15 cellular contexts compared by ENCODE assay signal in the genomic region with DNA sequence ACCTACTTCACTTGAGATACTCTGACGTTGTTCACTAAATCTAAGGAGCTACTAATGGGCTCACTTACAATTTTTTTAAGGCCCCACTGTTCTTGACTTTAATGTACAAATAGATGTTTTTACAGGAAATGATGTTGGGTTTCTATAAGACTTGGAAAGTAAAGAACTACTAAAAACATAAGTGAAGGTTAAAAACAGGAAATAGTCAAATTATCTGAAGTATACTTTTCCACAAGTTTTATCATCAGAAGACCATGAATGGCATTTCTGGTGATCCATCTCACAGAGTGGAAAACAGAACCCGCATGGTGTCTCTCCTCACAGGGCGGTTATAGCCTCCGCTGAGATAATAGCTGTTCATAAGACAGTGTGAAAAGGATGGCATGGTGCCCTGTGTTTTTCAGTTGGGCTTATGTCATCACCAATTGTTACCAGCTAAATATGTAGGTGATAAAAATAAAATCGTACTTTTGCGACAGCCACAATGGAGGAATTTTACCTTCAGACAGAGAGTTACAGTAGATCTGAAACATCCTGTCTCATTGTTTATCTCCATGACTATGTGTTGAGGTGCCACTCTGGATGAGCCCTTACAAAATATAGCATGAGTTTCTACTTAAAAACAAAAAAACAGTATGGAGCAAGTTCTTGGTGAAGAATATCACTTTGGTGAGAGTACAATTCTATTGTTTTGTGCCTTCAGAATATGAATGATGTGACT.
DNase-seq lines count a peak whose midpoint lies in the region; ATAC-seq, FAIRE-seq and TF ChIP-seq lines count a peak whose summit lies in the region.
"Had no signal": no experiment of that assay in that cellular context is flagged by ENCODE, and none has a peak within 500 bp of the region (broad histone marks: within the 10 kb centered on the region; RNA-seq: fewer than 3 reads in every experiment).

No MANE protein-coding gene starts in this region.

- 63 to 78% methylated on average over 6 of the region's 6 CpGs for WGBS in pancreas, 2 donors
- no CpG with 5 or more reads among the region's 6 CpGs for WGBS in H9 (ENCODE audit: extremely low coverage, insufficient read length, low lambda C conversion rate)

- H3K79me2 ChIP-seq in H9 (ENCODE audit: insufficient read depth, low read length), result no peaks in the 10 kb centered on the region

- no peak overlapping the region for H3K4me3 ChIP-seq in BLaER1 treated with 17β-estradiol and CSF1 and Interleukin-3, amounts not matched to agents 10 nM and 100 nM
- H3K4me3 ChIP-seq in pancreas, result no peak overlapping the region
- H3K4me3 ChIP-seq: MG63 had no signal

- H2AK5ac ChIP-seq in H9 (ENCODE audit: insufficient read length, low read length), result no peak overlapping the region

- no peak overlapping the region for H3K56ac ChIP-seq in H9 (ENCODE audit: insufficient read length, low read depth, low read length)

- POLR2A ChIA-PET in activated CD8-positive, alpha-beta T cell treated with anti-CD3 and anti-CD28 coated beads for 36 hours (lab: Charles Lee), result interaction anchor here (0.9 kb wide), 1 partner anchor 20 kb away, joined by 3 read pairs; no protein-coding TSS in a partner anchor

- H2BK15ac ChIP-seq in H9 (ENCODE audit: low read depth, low read length), result no peak overlapping the region

- H3K27ac ChIP-seq in BLaER1 treated with 17β-estradiol and CSF1 and Interleukin-3, amounts not matched to agents 10 nM and 100 nM, result peak overlapping the region in 2 of 11 experiments; percentile 18 to 34; a peak in 2 of 22 replicates
- H3K27ac ChIP-seq in pancreas, result no peak overlapping the region
- H3K27ac ChIP-seq in H9 (ENCODE audit: insufficient read length, low read depth, low read length), result no peak overlapping the region
- H3K27ac ChIP-seq: HL-60 had no signal

- no peak overlapping the region for H3K18ac ChIP-seq in H9 (ENCODE audit: insufficient read length, low read depth, low read length)

- H3K23me2 ChIP-seq in H9 (ENCODE audit: insufficient read length, low read depth, low read length, poor library complexity, severe bottlenecking), result no peaks in the 10 kb centered on the region

- peaks cover 17% of the 10 kb centered on the region for H3K36me3 Mint-ChIP-seq in activated CD8-positive, alpha-beta T cell treated with anti-CD3 and anti-CD28 coated beads for 36 hours (ENCODE audit: low read depth)
- H3K36me3 Mint-ChIP-seq in H9 (ENCODE audit: insufficient read depth in 1 of 3, low read depth in 3 of 3), result peaks cover 2 to 8% (median 4%) of the 10 kb centered on the region in 3 experiments; a peak in 3 of 7 replicates

- H3K14ac ChIP-seq in H9 (ENCODE audit: insufficient read depth, low read length), result no peak overlapping the region

- DNase-seq in NCI-H69 (lab: John Stamatoyannopoulos, UW), result peak; percentile 38
- peak; percentile 33 for DNase-seq in activated CD8-positive, alpha-beta T cell treated with anti-CD3 and anti-CD28 coated beads for 36 hours
- DNase-seq in effector CD4-positive, alpha-beta T cell, result peak; percentile 9
- DNase-seq in GM13976 (ENCODE audit: low spot score), result no peak
- no peak for DNase-seq in pancreas
- DNase-seq in H9, result no peak
- DNase-seq: mesenchymal stem cell, MG63, NCI-H226, posterior cingulate gyrus, T-helper 9 cell had no signal

- H3K27me3 ChIP-seq in BLaER1 treated with 17β-estradiol and CSF1 and Interleukin-3, amounts not matched to agents 10 nM and 100 nM, result no peaks in the 10 kb centered on the region
- no peaks in the 10 kb centered on the region for H3K27me3 ChIP-seq in pancreas
- H3K27me3 ChIP-seq in H9 (ENCODE audit: insufficient read depth, low read length), result no peaks in the 10 kb centered on the region
- H3K27me3 ChIP-seq: MG63 had no signal

- CTCF ChIA-PET in activated CD8-positive, alpha-beta T cell treated with anti-CD3 and anti-CD28 coated beads for 36 hours (lab: Charles Lee), result interaction anchor here (1.2 kb wide), 1 partner anchor 464 kb away, joined by 3 read pairs; no protein-coding TSS in a partner anchor

- no peak overlapping the region for H3K23ac ChIP-seq in H9 (ENCODE audit: insufficient read length, low read depth, low read length)

- H3K9me3 ChIP-seq in BLaER1 treated with 17β-estradiol and CSF1 and Interleukin-3, amounts not matched to agents 10 nM and 100 nM (replicated peaks in 1 of 11), result peaks cover 0 to 11% (median 6%) of the 10 kb centered on the region in 11 experiments; a peak in 6 of 22 replicates
- no peaks in the 10 kb centered on the region for H3K9me3 ChIP-seq in pancreas
- H3K9me3 ChIP-seq in H9 (ENCODE audit: control insufficient read depth, low read depth, low read length), result no peaks in the 10 kb centered on the region
- H3K9me3 ChIP-seq: MG63 had no signal

- H3K27me3 Mint-ChIP-seq in activated CD8-positive, alpha-beta T cell treated with anti-CD3 and anti-CD28 coated beads for 36 hours, result no peaks in the 10 kb centered on the region
- no peaks in the 10 kb centered on the region for H3K27me3 Mint-ChIP-seq in H9 (ENCODE audit: low read depth)

- peaks cover 23 to 67% (median 43%) of the 10 kb centered on the region in 10 experiments for H3K4me1 ChIP-seq in BLaER1 treated with 17β-estradiol and CSF1 and Interleukin-3, amounts not matched to agents 10 nM and 100 nM
- H3K4me1 ChIP-seq in pancreas (no peaks in the 10 kb centered on the region), H9 (ENCODE audit: insufficient read depth, low read length) (peaks cover 2% of the 10 kb centered on the region; the same call in 1 of the 2 replicates)

- no peaks in the 10 kb centered on the region for H3K79me1 ChIP-seq in H9 (ENCODE audit: insufficient read depth, low read depth, low read length, poor library complexity, severe bottlenecking)

- no peak overlapping the region for H4K8ac ChIP-seq in H9 (replicated peaks; ENCODE audit: insufficient read length, low read depth, low read length)

- H4K91ac ChIP-seq in H9 (ENCODE audit: insufficient read length, low read depth, low read length), result no peak overlapping the region

- peak; percentile 47 for ATAC-seq in activated CD8-positive, alpha-beta T cell treated with anti-CD3 and anti-CD28 coated beads for 36 hours
- ATAC-seq in GM21360 (IDR thresholded peaks at IDR 0.05; ENCODE audit: unreplicated experiment) (no peak), pancreas (no peak)
- ATAC-seq: Panc1 had no signal

- H3K36me3 ChIP-seq in BLaER1 treated with 17β-estradiol and CSF1 and Interleukin-3, amounts not matched to agents 10 nM and 100 nM, result no peaks in the 10 kb centered on the region
- no peaks in the 10 kb centered on the region for H3K36me3 ChIP-seq in pancreas
- H3K36me3 ChIP-seq: MG63 had no signal

- peaks cover 15% of the 10 kb centered on the region for H3K9me3 Mint-ChIP-seq in activated CD8-positive, alpha-beta T cell treated with anti-CD3 and anti-CD28 coated beads for 36 hours
- H3K9me3 Mint-ChIP-seq in H9, result peaks cover 0 to 9% of the 10 kb centered on the region in 2 experiments; a peak in 4 of 5 replicates

- no peak overlapping the region for H3K4me3 Mint-ChIP-seq in activated CD8-positive, alpha-beta T cell treated with anti-CD3 and anti-CD28 coated beads for 36 hours
- H3K4me3 Mint-ChIP-seq in H9, result no peak overlapping the region

- no peak for FAIRE-seq in pancreas (lab: Jason Lieb, UNC)

- H3K4me1 Mint-ChIP-seq in activated CD8-positive, alpha-beta T cell treated with anti-CD3 and anti-CD28 coated beads for 36 hours (ENCODE audit: low read depth), result peaks cover 67% of the 10 kb centered on the region
- peaks cover 5 to 14% of the 10 kb centered on the region in 2 experiments; a peak in 3 of 4 replicates for H3K4me1 Mint-ChIP-seq in H9

- H4K20me1 ChIP-seq in BLaER1 treated with 17β-estradiol and CSF1 and Interleukin-3, amounts not matched to agents 10 nM and 100 nM, result no peaks in the 10 kb centered on the region
- H4K20me1 ChIP-seq in H9 (ENCODE audit: control insufficient read depth, insufficient read depth, insufficient read length), result no peaks in the 10 kb centered on the region

- H2BK12ac ChIP-seq in H9 (ENCODE audit: insufficient read length, low read depth, low read length), result no peak overlapping the region

- H2BK5ac ChIP-seq in H9 (ENCODE audit: insufficient read length, low read length), result no peak overlapping the region

- no peak overlapping the region for H2BK120ac ChIP-seq in H9 (ENCODE audit: low read depth, low read length, poor library complexity, severe bottlenecking)

- H2AFZ ChIP-seq in H9 (ENCODE audit: low read length), result no peak overlapping the region

- no peak overlapping the region for H3T11ph ChIP-seq in H9 (ENCODE audit: low read length)

- no peak for TF ChIP-seq CTCF in activated CD8-positive, alpha-beta T cell treated with anti-CD3 and anti-CD28 coated beads for 36 hours (IDR thresholded peaks at IDR 0.05)
- no peak for TF ChIP-seq CTCF in GM13976 (IDR thresholded peaks at IDR 0.05; ENCODE audit: borderline replicate concordance, control extremely low read depth, extremely low read depth, insufficient read depth, missing control alignments)
- TF ChIP-seq CTCF in pancreas (IDR thresholded peaks at IDR 0.05), result no peak
- TF ChIP-seq CTCF in H9 (conservative IDR thresholded peaks at IDR 0.05), result no peak

- in situ Hi-C loops in GM13976 (cut with MboI; ENCODE audit: low sequenced_read_pairs, unreplicated experiment), result loop anchor here (25.0 kb wide), 1 partner anchor 587 kb away; no protein-coding TSS in a partner anchor

- no peak overlapping the region for H2BK20ac ChIP-seq in H9 (ENCODE audit: low read depth, low read length, poor library complexity, severe bottlenecking)

- no peak overlapping the region for H3K9ac ChIP-seq in BLaER1 treated with 17β-estradiol and CSF1 and Interleukin-3, amounts not matched to agents 10 nM and 100 nM
- H3K9ac ChIP-seq in H9 (ENCODE audit: extremely low read depth, insufficient read length, low read length), result no peak overlapping the region

- peak overlapping the region in 10 of 11 experiments; percentile 2 to 60 (median 30); a peak in 16 of 22 replicates for H3K4me2 ChIP-seq in BLaER1 treated with 17β-estradiol and CSF1 and Interleukin-3, amounts not matched to agents 10 nM and 100 nM
- no peak overlapping the region for H3K4me2 ChIP-seq in H9 (ENCODE audit: insufficient read depth, insufficient read length, low read length)

- no peak overlapping the region for H3K4ac ChIP-seq in H9 (ENCODE audit: low read depth, low read length)

- H3K27ac Mint-ChIP-seq in activated CD8-positive, alpha-beta T cell treated with anti-CD3 and anti-CD28 coated beads for 36 hours, result peak overlapping the region; percentile 90
- H3K27ac Mint-ChIP-seq in H9, result peak overlapping the region in 1 of 3 experiments; percentile 57; a peak in 2 of 7 replicates

- no peak overlapping the region for H4K5ac ChIP-seq in H9 (ENCODE audit: insufficient read length, low read depth, low read length)

- intact Hi-C loops in activated CD8-positive, alpha-beta T cell treated with anti-CD3 and anti-CD28 coated beads for 36 hours (cut with micrococcal nuclease), result loop anchor here (10.0 kb wide), 2 partner anchors 340 to 460 kb away; partner anchors contain the start of gene RAP2B
- intact Hi-C loops in pancreas (cut with DNase I), result no loop called here

Comparison
In these comparisons a context has a peak if more than half of its experiments do, and no peak if none do; other contexts are left out.
1. DNase-seq: peak in NCI-H69 (single experiment), activated CD8-positive, alpha-beta T cell treated with anti-CD3 and anti-CD28 coated beads for 36 hours (single experiment) and effector CD4-positive, alpha-beta T cell (single experiment); none in GM13976 (single experiment), pancreas (0 of 6) and H9 (single experiment).